Comparison of ENCODE assay signal across 10 cellular contexts in genomic region chr17:58232707-58233156, GRCh38. TPM values are rescaled to one million over a fixed set of nuclear protein-coding genes. Genes with fewer than 3 reads are reported as not detected.
DNase-seq lines count a peak whose midpoint lies in the region; ATAC-seq and TF ChIP-seq lines count a peak whose summit lies in the region.
"Had no signal": no experiment of that assay in that cellular context is flagged by ENCODE, and none has a peak within 500 bp of the region (broad histone marks: within the 10 kb centered on the region; RNA-seq: fewer than 3 reads in every experiment).

No MANE protein-coding gene starts in this region.

- H3K4me1 Mint-ChIP-seq in activated CD4-positive, alpha-beta memory T cell treated with anti-CD3 and anti-CD28 coated beads for 36 hours (ENCODE audit: low read depth), result peaks cover 7% of the 10 kb centered on the region
- H3K4me1 Mint-ChIP-seq in activated CD4-positive, alpha-beta memory T cell treated with anti-CD3 and anti-CD28 coated beads, Interleukin-2, amount 10 ng/mL, durations not matched to agents 7 days and 5 days, result peaks cover 8% of the 10 kb centered on the region
- H3K4me1 Mint-ChIP-seq in central memory CD8-positive, alpha-beta T cell, result no peaks in the 10 kb centered on the region

- H3K27me3 ChIP-seq in Karpas-422 (ENCODE audit: low read length), result no peaks in the 10 kb centered on the region
- peaks cover 0 to 17% (median 0%) of the 10 kb centered on the region in 7 donors for H3K27me3 ChIP-seq in spleen (replicated peaks in 1 of 7)

- H3K9me3 ChIP-seq in Karpas-422 (ENCODE audit: low read length), result no peaks in the 10 kb centered on the region
- no peaks in the 10 kb centered on the region for H3K9me3 ChIP-seq in spleen

- H3K4me2 ChIP-seq in Karpas-422 (ENCODE audit: low read depth, low read length, poor library complexity, severe bottlenecking), result peak overlapping the region; percentile 2

- H3K4me3 ChIP-seq in Karpas-422 (ENCODE audit: low read length) (no peak overlapping the region), spleen (peak overlapping the region in 2 of 8 donors; percentile 4 to 38)

- H3K9me2 ChIP-seq in Karpas-422 (replicated peaks; ENCODE audit: insufficient read depth, low read length), result no peaks in the 10 kb centered on the region

- no peak for TF ChIP-seq CTCF in spleen (IDR thresholded peaks at IDR 0.05 in 8 of 11, conservative IDR thresholded peaks at IDR 0.05 in 3 of 11)

- H3K36me3 Mint-ChIP-seq in activated CD4-positive, alpha-beta memory T cell treated with anti-CD3 and anti-CD28 coated beads for 36 hours, result no peaks in the 10 kb centered on the region
- no peaks in the 10 kb centered on the region for H3K36me3 Mint-ChIP-seq in activated CD4-positive, alpha-beta memory T cell treated with anti-CD3 and anti-CD28 coated beads, Interleukin-2, amount 10 ng/mL, durations not matched to agents 7 days and 5 days (ENCODE audit: low read depth)
- H3K36me3 Mint-ChIP-seq in central memory CD8-positive, alpha-beta T cell (ENCODE audit: insufficient read depth), result no peaks in the 10 kb centered on the region

- DNase-seq in activated CD4-positive, alpha-beta memory T cell treated with anti-CD3 and anti-CD28 coated beads for 36 hours, result peak; percentile 59
- no peak for DNase-seq in activated CD4-positive, alpha-beta memory T cell treated with anti-CD3 and anti-CD28 coated beads, Interleukin-2, amount 10 ng/mL, durations not matched to agents 7 days and 5 days
- peak; percentile 49 for DNase-seq in Karpas-422
- no peak for DNase-seq in central memory CD8-positive, alpha-beta T cell (ENCODE audit: low spot score in 2 of 2)
- no peak for DNase-seq in spleen
- DNase-seq in DMS 273 treated with DMSO at 0.1 percent for 48 hours (lab: John Stamatoyannopoulos, UW), result no peak
- DNase-seq in T-helper 1 cell, result no peak
- DNase-seq: DND-41 had no signal

- peak overlapping the region; percentile 10; the same call in 1 of the 2 replicates for H3K9ac ChIP-seq in Karpas-422 (ENCODE audit: low read length)

- TF ChIP-seq POLR2A in spleen (IDR thresholded peaks at IDR 0.05), result no peak

- H3K27ac Mint-ChIP-seq in activated CD4-positive, alpha-beta memory T cell treated with anti-CD3 and anti-CD28 coated beads for 36 hours, result no peak overlapping the region
- H3K27ac Mint-ChIP-seq in activated CD4-positive, alpha-beta memory T cell treated with anti-CD3 and anti-CD28 coated beads, Interleukin-2, amount 10 ng/mL, durations not matched to agents 7 days and 5 days, result no peak overlapping the region
- no peak overlapping the region for H3K27ac Mint-ChIP-seq in central memory CD8-positive, alpha-beta T cell (ENCODE audit: low read depth)

- 26 to 35% (median 34%) methylated on average over 12 of the region's 12 CpGs for WGBS in spleen, 5 donors

- POLR2A ChIA-PET in activated CD4-positive, alpha-beta memory T cell treated with anti-CD3 and anti-CD28 coated beads for 36 hours (lab: Charles Lee), result no interaction called here
- POLR2A ChIA-PET in activated CD4-positive, alpha-beta memory T cell treated with anti-CD3 and anti-CD28 coated beads, Interleukin-2, amount 10 ng/mL, durations not matched to agents 7 days and 5 days (lab: Charles Lee), result no interaction called here

- H3K27ac ChIP-seq in Karpas-422 (ENCODE audit: low read length), result no peak overlapping the region
- H3K27ac ChIP-seq in spleen, result peak overlapping the region; percentile 29 to 77 (median 56)

- ATAC-seq in GM21786 (IDR thresholded peaks at IDR 0.05; ENCODE audit: unreplicated experiment), result peak; percentile 73
- ATAC-seq in central memory CD8-positive, alpha-beta T cell (replicated peaks; ENCODE audit: extremely low read depth, poor library complexity, severe bottlenecking), result peak; percentile 24

- no peaks in the 10 kb centered on the region for H4K20me1 ChIP-seq in Karpas-422 (ENCODE audit: insufficient read depth, low read depth, low read length)

- peaks cover 31% of the 10 kb centered on the region for H3K27me3 Mint-ChIP-seq in activated CD4-positive, alpha-beta memory T cell treated with anti-CD3 and anti-CD28 coated beads for 36 hours
- peaks cover 59% of the 10 kb centered on the region for H3K27me3 Mint-ChIP-seq in activated CD4-positive, alpha-beta memory T cell treated with anti-CD3 and anti-CD28 coated beads, Interleukin-2, amount 10 ng/mL, durations not matched to agents 7 days and 5 days
- H3K27me3 Mint-ChIP-seq in central memory CD8-positive, alpha-beta T cell, result peaks cover 46% of the 10 kb centered on the region

- intact Hi-C loops in activated CD4-positive, alpha-beta memory T cell treated with anti-CD3 and anti-CD28 coated beads for 36 hours (cut with micrococcal nuclease), result no loop called here
- intact Hi-C loops in spleen (cut with DNase I; ENCODE audit: low total_unique reads), result no loop called here

- H3K4me1 ChIP-seq in Karpas-422 (ENCODE audit: low read length), result peaks cover 15% of the 10 kb centered on the region
- H3K4me1 ChIP-seq in spleen, result peaks cover 0 to 33% (median 19%) of the 10 kb centered on the region in 6 donors

- CTCF ChIA-PET in activated CD4-positive, alpha-beta memory T cell treated with anti-CD3 and anti-CD28 coated beads for 36 hours (lab: Charles Lee), result interaction anchor here (1.2 to 1.3 kb wide), 3 partner anchors 14 to 34 kb away, joined by 3 to 7 read pairs (median 4); partner anchors contain the start of gene MKS1
- CTCF ChIA-PET in activated CD4-positive, alpha-beta memory T cell treated with anti-CD3 and anti-CD28 coated beads, Interleukin-2, amount 10 ng/mL, durations not matched to agents 7 days and 5 days (lab: Charles Lee), result interaction anchor here (0.6 to 1.5 kb wide), 3 partner anchors 13 to 217 kb away, joined by 3 to 4 read pairs (median 4); partner anchors contain the start of gene MKS1

- H2AFZ ChIP-seq in Karpas-422 (ENCODE audit: low read length), result peak overlapping the region; percentile 74

- no peaks in the 10 kb centered on the region for H3K9me3 Mint-ChIP-seq in activated CD4-positive, alpha-beta memory T cell treated with anti-CD3 and anti-CD28 coated beads for 36 hours
- H3K9me3 Mint-ChIP-seq in activated CD4-positive, alpha-beta memory T cell treated with anti-CD3 and anti-CD28 coated beads, Interleukin-2, amount 10 ng/mL, durations not matched to agents 7 days and 5 days, result no peaks in the 10 kb centered on the region
- no peaks in the 10 kb centered on the region for H3K9me3 Mint-ChIP-seq in central memory CD8-positive, alpha-beta T cell

- no peaks in the 10 kb centered on the region for H3K79me2 ChIP-seq in Karpas-422 (ENCODE audit: low read length)

- H3K36me3 ChIP-seq in Karpas-422 (ENCODE audit: insufficient read depth, low read length) (no peaks in the 10 kb centered on the region), spleen (no peaks in the 10 kb centered on the region)

- no peak overlapping the region for H3K4me3 Mint-ChIP-seq in activated CD4-positive, alpha-beta memory T cell treated with anti-CD3 and anti-CD28 coated beads for 36 hours
- no peak overlapping the region for H3K4me3 Mint-ChIP-seq in activated CD4-positive, alpha-beta memory T cell treated with anti-CD3 and anti-CD28 coated beads, Interleukin-2, amount 10 ng/mL, durations not matched to agents 7 days and 5 days
- no peak overlapping the region for H3K4me3 Mint-ChIP-seq in central memory CD8-positive, alpha-beta T cell

RNA-seq across cellular contexts. Expression of gene LPO, which starts 5.7 kb away (rescaled TPM):
- not detected for total RNA-seq in activated CD4-positive, alpha-beta memory T cell treated with anti-CD3 and anti-CD28 coated beads for 36 hours
- not detected for total RNA-seq in activated CD4-positive, alpha-beta memory T cell treated with anti-CD3 and anti-CD28 coated beads, Interleukin-2, amount 10 ng/mL, durations not matched to agents 7 days and 5 days
- total RNA-seq in Karpas-422 (2014; rRNA removed; shearing (Covaris generic); ENCODE audit: low replicate concordance), result 0.36 TPM in 1 of 2 replicates, not detected in the other
- total RNA-seq in spleen, result not detected
- polyA plus RNA-seq in spleen, result under 1 TPM; 0.02 to 0.10 (median 0.06) TPM
- total RNA-seq: skeletal muscle tissue had no signal

RNA-seq across cellular contexts. Expression of gene MKS1, which starts 13.7 kb away (rescaled TPM):
- 10 to 100 TPM; 23.5 to 27.3 TPM for total RNA-seq in activated CD4-positive, alpha-beta memory T cell treated with anti-CD3 and anti-CD28 coated beads for 36 hours
- 10 to 100 TPM; 18.7 to 19.8 TPM for total RNA-seq in activated CD4-positive, alpha-beta memory T cell treated with anti-CD3 and anti-CD28 coated beads, Interleukin-2, amount 10 ng/mL, durations not matched to agents 7 days and 5 days
- total RNA-seq in Karpas-422 (2014; rRNA removed; shearing (Covaris generic); ENCODE audit: low replicate concordance), result 17.5 and 20.8 TPM in 2 replicates
- total RNA-seq in spleen, result 10 to 100 TPM; 11.5 to 17.1 (median 13.7) TPM
- 10 to 100 TPM in 1 of 3 donors, 1 to 10 TPM in 2; 8.1 to 10.4 (median 9.5) TPM for polyA plus RNA-seq in spleen

RNA-seq across cellular contexts. Expression of gene EPX, which starts 40.2 kb away (rescaled TPM):
- not detected for total RNA-seq in activated CD4-positive, alpha-beta memory T cell treated with anti-CD3 and anti-CD28 coated beads for 36 hours
- not detected for total RNA-seq in activated CD4-positive, alpha-beta memory T cell treated with anti-CD3 and anti-CD28 coated beads, Interleukin-2, amount 10 ng/mL, durations not matched to agents 7 days and 5 days
- not detected in 2 replicates for total RNA-seq in Karpas-422 (2014; rRNA removed; shearing (Covaris generic); ENCODE audit: low replicate concordance)
- total RNA-seq in spleen, result 1 to 10 TPM in 5 of 7 donors, under 1 TPM in 1, not detected in 1; 0.86 to 3.9 (median 2.4) TPM
- under 1 TPM; 0.24 to 0.41 (median 0.26) TPM for polyA plus RNA-seq in spleen

RNA-seq across cellular contexts. Expression of gene MPO, which starts 48.0 kb away (rescaled TPM):
- under 1 TPM; 0.17 to 0.22 TPM for total RNA-seq in activated CD4-positive, alpha-beta memory T cell treated with anti-CD3 and anti-CD28 coated beads for 36 hours
- under 1 TPM; 0.08 to 0.38 TPM for total RNA-seq in activated CD4-positive, alpha-beta memory T cell treated with anti-CD3 and anti-CD28 coated beads, Interleukin-2, amount 10 ng/mL, durations not matched to agents 7 days and 5 days
- not detected in 2 replicates for total RNA-seq in Karpas-422 (2014; rRNA removed; shearing (Covaris generic); ENCODE audit: low replicate concordance)
- total RNA-seq in spleen, result 10 to 100 TPM in 5 of 7 donors, 1 to 10 TPM in 2; 5.8 to 75.7 (median 15.2) TPM
- 1 to 10 TPM in 2 of 3 donors, under 1 TPM in 1; 0.52 to 2.2 (median 2.0) TPM for polyA plus RNA-seq in spleen

Comparison
In these comparisons a context has a peak if more than half of its experiments do, and no peak if none do; other contexts are left out.
1. DNase-seq: peak in activated CD4-positive, alpha-beta memory T cell treated with anti-CD3 and anti-CD28 coated beads for 36 hours (single experiment) and Karpas-422 (single experiment); none in activated CD4-positive, alpha-beta memory T cell treated with anti-CD3 and anti-CD28 coated beads, Interleukin-2, amount 10 ng/mL, durations not matched to agents 7 days and 5 days (single experiment), central memory CD8-positive, alpha-beta T cell (0 of 2), spleen (single experiment), DMS 273 treated with DMSO at 0.1 percent for 48 hours (single experiment) and T-helper 1 cell (0 of 5).